6 cellular contexts compared by ENCODE assay signal in genomic region chr1:154956557-154956956, GRCh38. TPM values are rescaled to one million over a fixed set of nuclear protein-coding genes. Genes with fewer than 3 reads are reported as not detected.
DNase-seq lines count a peak whose midpoint lies in the region; ATAC-seq and TF ChIP-seq lines count a peak whose summit lies in the region.

No MANE protein-coding gene starts in this region.

- H3K4me1 ChIP-seq in BE2C: peaks cover 8% of the 10 kb centered on the region; the same call in 1 of the 2 replicates

- H3K4me3 ChIP-seq in BE2C (ENCODE audit: low read depth, low read length): peak overlapping the region; percentile 76
- H3K4me3 ChIP-seq in WI38 (ENCODE audit: low read depth, low read length): peak overlapping the region; percentile 67
- peak overlapping the region; percentile 50 for H3K4me3 ChIP-seq in kidney epithelial cell (ENCODE audit: low read depth, low read length)

- DNase-seq in BE2C: no peak
- no peak for DNase-seq in kidney epithelial cell (ENCODE audit: low read depth)
- no peak for DNase-seq in activated CD4-positive, CD25-positive, alpha-beta regulatory T cell treated with anti-CD3 and anti-CD28 coated beads, Interleukin-2, amount 50 U/mL, for 72 hours
- no peak for DNase-seq in kidney glomerular epithelial cell (lab: John Stamatoyannopoulos, UW)

- H3K36me3 ChIP-seq in BE2C: peaks cover 14% of the 10 kb centered on the region
- peaks cover 2% of the 10 kb centered on the region for H3K36me3 ChIP-seq in kidney epithelial cell (ENCODE audit: control insufficient read depth, insufficient read depth, low read length)

- no peak for TF ChIP-seq CTCF in BE2C (IDR thresholded peaks at IDR 0.05; ENCODE audit: low read depth, low read length)
- no peak for TF ChIP-seq CTCF in WI38 (IDR thresholded peaks at IDR 0.05; ENCODE audit: low read depth, low read length)
- TF ChIP-seq CTCF in kidney epithelial cell (IDR thresholded peaks at IDR 0.05; ENCODE audit: insufficient read depth, low read length, poor library complexity, severe bottlenecking): no peak

- H3K27me3 ChIP-seq in BE2C (no peaks in the 10 kb centered on the region), kidney epithelial cell (ENCODE audit: control insufficient read depth, insufficient read depth, low read length) (no peaks in the 10 kb centered on the region)

- H3K9me3 ChIP-seq in BE2C: no peaks in the 10 kb centered on the region

- no peak for ATAC-seq in HG03571 (IDR thresholded peaks at IDR 0.05; ENCODE audit: unreplicated experiment)

RNA-seq across cellular contexts. Expression of gene PBXIP1, which starts 0.7 kb away (rescaled TPM):
- polyA plus RNA-seq in BE2C (2012; ENCODE audit: insufficient read depth, insufficient read length, low read depth): 5.8 TPM
- total RNA-seq in kidney epithelial cell: 88.2 and 102 TPM in 2 replicates

RNA-seq across cellular contexts. Expression of gene PYGO2, which starts 5.0 kb away (rescaled TPM):
- 57.8 TPM for polyA plus RNA-seq in BE2C (2012; ENCODE audit: insufficient read depth, insufficient read length, low read depth)
- total RNA-seq in kidney epithelial cell: 21.2 and 27.8 TPM in 2 replicates

RNA-seq across cellular contexts. Expression of gene SHC1, which starts 14.0 kb away (rescaled TPM):
- polyA plus RNA-seq in BE2C (2012; ENCODE audit: insufficient read depth, insufficient read length, low read depth): 263 TPM
- total RNA-seq in kidney epithelial cell: 176 and 183 TPM in 2 replicates

RNA-seq across cellular contexts. Expression of gene CKS1B, which starts 17.9 kb away (rescaled TPM):
- 129 TPM for polyA plus RNA-seq in BE2C (2012; ENCODE audit: insufficient read depth, insufficient read length, low read depth)
- total RNA-seq in kidney epithelial cell: 67.4 and 72.4 TPM in 2 replicates

RNA-seq across cellular contexts. Expression of gene PMVK, which starts 20.0 kb away (rescaled TPM):
- polyA plus RNA-seq in BE2C (2012; ENCODE audit: insufficient read depth, insufficient read length, low read depth): 56.1 TPM
- total RNA-seq in kidney epithelial cell: 9.7 and 13.6 TPM in 2 replicates
